1 cellular context compared by ENCODE assay signal in genomic region chr14:72479471-72479931, GRCh38.
TF ChIP-seq lines count a peak whose summit lies in the region.

No MANE protein-coding gene starts in this region.

TF ChIP-seq in IMR-90, 13 proteins besides CTCF, POLR2A, EP300 and RAD21 (continued from another document):
- TF ChIP-seq USF2 (IDR thresholded peaks at IDR 0.05; ENCODE audit: low read depth, low read length), result no peak
- TF ChIP-seq RCOR1 (IDR thresholded peaks at IDR 0.05; ENCODE audit: insufficient replicate concordance, low read length), result no peak
- TF ChIP-seq MAFK (IDR thresholded peaks at IDR 0.05; ENCODE audit: low read depth, low read length), result no peak
- TF ChIP-seq SMC3 (IDR thresholded peaks at IDR 0.05; ENCODE audit: low read depth, low read length), result no peak
TF ChIP-seq in IMR-90: peak in this region for 0.
